21 cellular contexts compared by ENCODE assay signal in genomic region chr13:94333131-94333820, GRCh38.
"Had no signal": no experiment of that assay in that cellular context is flagged by ENCODE, and none has a peak within 500 bp of the region (broad histone marks: within the 10 kb centered on the region; RNA-seq: fewer than 3 reads in every experiment).

No MANE protein-coding gene starts in this region.

- H3K27ac Mint-ChIP-seq: activated CD4-positive, alpha-beta memory T cell treated with anti-CD3 and anti-CD28 coated beads for 36 hours; activated naive CD8-positive, alpha-beta T cell treated with anti-CD3 and anti-CD28 coated beads, Interleukin-2, amount 50 U/mL, for 24 hours; neural progenitor cell; T-helper 17 cell had no signal

- H3K27me3 Mint-ChIP-seq: progenitor cell of endocrine pancreas had no signal

- H3K36me3 Mint-ChIP-seq: activated CD4-positive, alpha-beta memory T cell treated with anti-CD3 and anti-CD28 coated beads for 36 hours; neural progenitor cell had no signal

- DNase-seq: activated CD4-positive, alpha-beta memory T cell treated with anti-CD3 and anti-CD28 coated beads for 36 hours; activated CD4-positive, alpha-beta T cell treated with anti-CD3 and anti-CD28 coated beads for 48 hours; activated gamma-delta T cell; activated naive CD4-positive, alpha-beta T cell treated with anti-CD3 and anti-CD28 coated beads, Interleukin-2, amount 50 U/mL, for 16 hours; activated naive CD8-positive, alpha-beta T cell treated with anti-CD3 and anti-CD28 coated beads, Interleukin-2, amount 50 U/mL, for 24 hours; brain microvascular endothelial cell; caudate nucleus; dermis blood vessel endothelial cell; effector memory CD4-positive, alpha-beta T cell; heart left ventricle; islet precursor cell; left cardiac atrium; mucosa of descending colon; retina; stimulated activated CD4-positive, alpha-beta T cell treated with anti-CD3 and anti-CD28 coated beads, Interleukin-4, amount 100 ng/mL, for 24 hours; stimulated activated naive CD4-positive, alpha-beta T cell treated with Interleukin-2 at 50 U/mL for 16 hours; SW 1271; T-helper 17 cell; upper lobe of right lung had no signal

- ATAC-seq: activated naive CD8-positive, alpha-beta T cell treated with anti-CD3 and anti-CD28 coated beads, Interleukin-2, amount 50 U/mL, for 24 hours; heart left ventricle; left cardiac atrium; mucosa of descending colon; T-helper 17 cell; upper lobe of right lung had no signal

- H3K4me3 Mint-ChIP-seq: activated CD4-positive, alpha-beta memory T cell treated with anti-CD3 and anti-CD28 coated beads for 36 hours; activated naive CD8-positive, alpha-beta T cell treated with anti-CD3 and anti-CD28 coated beads, Interleukin-2, amount 50 U/mL, for 24 hours; neural progenitor cell; T-helper 17 cell had no signal

- H3K9me3 Mint-ChIP-seq: activated CD4-positive, alpha-beta memory T cell treated with anti-CD3 and anti-CD28 coated beads for 36 hours; neural progenitor cell had no signal
